Comparison of ENCODE assay signal across 2 cellular contexts in the genomic region with DNA sequence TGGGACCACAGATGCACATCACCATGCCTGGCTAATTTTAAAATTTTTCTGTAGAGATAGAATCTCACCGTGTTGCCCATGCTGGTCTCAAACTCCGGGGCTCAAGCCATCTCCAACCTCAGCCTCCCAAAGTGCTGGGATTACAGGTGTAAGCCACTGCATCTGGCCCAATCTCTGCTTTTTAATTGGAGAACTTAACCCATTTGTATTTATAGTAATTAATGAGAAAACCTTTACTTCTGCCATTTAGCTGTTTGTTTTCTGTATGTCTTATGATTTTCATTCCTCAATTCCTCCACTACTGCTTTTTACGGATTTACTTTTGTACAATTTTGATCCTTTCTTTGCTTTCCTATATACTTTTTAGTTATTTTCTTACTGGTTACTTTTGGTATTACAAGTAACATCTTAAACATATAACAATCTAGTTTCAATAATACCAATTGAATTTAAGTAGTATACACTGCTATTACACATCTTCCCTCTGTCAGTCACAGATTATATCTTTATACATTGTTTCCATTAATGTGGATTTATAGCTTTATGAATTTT.
TF ChIP-seq lines count a peak whose summit lies in the region.

No MANE protein-coding gene starts in this region.

TF ChIP-seq in HEK293T, 16 proteins besides CTCF, POLR2A, EP300 and RAD21:
- TF ChIP-seq, protein P1, sequence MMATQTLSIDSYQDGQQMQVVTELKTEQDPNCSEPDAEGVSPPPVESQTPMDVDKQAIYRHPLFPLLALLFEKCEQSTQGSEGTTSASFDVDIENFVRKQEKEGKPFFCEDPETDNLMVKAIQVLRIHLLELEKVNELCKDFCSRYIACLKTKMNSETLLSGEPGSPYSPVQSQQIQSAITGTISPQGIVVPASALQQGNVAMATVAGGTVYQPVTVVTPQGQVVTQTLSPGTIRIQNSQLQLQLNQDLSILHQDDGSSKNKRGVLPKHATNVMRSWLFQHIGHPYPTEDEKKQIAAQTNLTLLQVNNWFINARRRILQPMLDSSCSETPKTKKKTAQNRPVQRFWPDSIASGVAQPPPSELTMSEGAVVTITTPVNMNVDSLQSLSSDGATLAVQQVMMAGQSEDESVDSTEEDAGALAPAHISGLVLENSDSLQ (IDR thresholded peaks at IDR 0.05) = 0 out of 2 replicates have a peak, but pooled peaks have one; percentile 5
- no peak for TF ChIP-seq ELF4 (IDR thresholded peaks at IDR 0.05)
- no peak for TF ChIP-seq HDGF (IDR thresholded peaks at IDR 0.05; ENCODE audit: borderline replicate concordance)
- no peak for TF ChIP-seq SUZ12 (IDR thresholded peaks at IDR 0.05)
TF ChIP-seq in HEK293T: peak in this region for 1.

TF ChIP-seq in K562, 482 proteins besides CTCF, POLR2A, EP300 and RAD21:
- TF ChIP-seq, protein P2, sequence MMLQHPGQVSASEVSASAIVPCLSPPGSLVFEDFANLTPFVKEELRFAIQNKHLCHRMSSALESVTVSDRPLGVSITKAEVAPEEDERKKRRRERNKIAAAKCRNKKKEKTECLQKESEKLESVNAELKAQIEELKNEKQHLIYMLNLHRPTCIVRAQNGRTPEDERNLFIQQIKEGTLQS (IDR thresholded peaks at IDR 0.05) = no peak
- TF ChIP-seq, protein P2 (CRISPR knock-in tag; conservative IDR thresholded peaks at IDR 0.05) = no peak
- TF ChIP-seq, protein P3, sequence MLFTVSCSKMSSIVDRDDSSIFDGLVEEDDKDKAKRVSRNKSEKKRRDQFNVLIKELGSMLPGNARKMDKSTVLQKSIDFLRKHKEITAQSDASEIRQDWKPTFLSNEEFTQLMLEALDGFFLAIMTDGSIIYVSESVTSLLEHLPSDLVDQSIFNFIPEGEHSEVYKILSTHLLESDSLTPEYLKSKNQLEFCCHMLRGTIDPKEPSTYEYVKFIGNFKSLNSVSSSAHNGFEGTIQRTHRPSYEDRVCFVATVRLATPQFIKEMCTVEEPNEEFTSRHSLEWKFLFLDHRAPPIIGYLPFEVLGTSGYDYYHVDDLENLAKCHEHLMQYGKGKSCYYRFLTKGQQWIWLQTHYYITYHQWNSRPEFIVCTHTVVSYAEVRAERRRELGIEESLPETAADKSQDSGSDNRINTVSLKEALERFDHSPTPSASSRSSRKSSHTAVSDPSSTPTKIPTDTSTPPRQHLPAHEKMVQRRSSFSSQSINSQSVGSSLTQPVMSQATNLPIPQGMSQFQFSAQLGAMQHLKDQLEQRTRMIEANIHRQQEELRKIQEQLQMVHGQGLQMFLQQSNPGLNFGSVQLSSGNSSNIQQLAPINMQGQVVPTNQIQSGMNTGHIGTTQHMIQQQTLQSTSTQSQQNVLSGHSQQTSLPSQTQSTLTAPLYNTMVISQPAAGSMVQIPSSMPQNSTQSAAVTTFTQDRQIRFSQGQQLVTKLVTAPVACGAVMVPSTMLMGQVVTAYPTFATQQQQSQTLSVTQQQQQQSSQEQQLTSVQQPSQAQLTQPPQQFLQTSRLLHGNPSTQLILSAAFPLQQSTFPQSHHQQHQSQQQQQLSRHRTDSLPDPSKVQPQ (CRISPR knock-in tag; IDR thresholded peaks at IDR 0.05; ENCODE audit: borderline replicate concordance) = no peak
- no peak for TF ChIP-seq PHB (CRISPR knock-in tag; IDR thresholded peaks at IDR 0.05)
- TF ChIP-seq, protein P4, sequence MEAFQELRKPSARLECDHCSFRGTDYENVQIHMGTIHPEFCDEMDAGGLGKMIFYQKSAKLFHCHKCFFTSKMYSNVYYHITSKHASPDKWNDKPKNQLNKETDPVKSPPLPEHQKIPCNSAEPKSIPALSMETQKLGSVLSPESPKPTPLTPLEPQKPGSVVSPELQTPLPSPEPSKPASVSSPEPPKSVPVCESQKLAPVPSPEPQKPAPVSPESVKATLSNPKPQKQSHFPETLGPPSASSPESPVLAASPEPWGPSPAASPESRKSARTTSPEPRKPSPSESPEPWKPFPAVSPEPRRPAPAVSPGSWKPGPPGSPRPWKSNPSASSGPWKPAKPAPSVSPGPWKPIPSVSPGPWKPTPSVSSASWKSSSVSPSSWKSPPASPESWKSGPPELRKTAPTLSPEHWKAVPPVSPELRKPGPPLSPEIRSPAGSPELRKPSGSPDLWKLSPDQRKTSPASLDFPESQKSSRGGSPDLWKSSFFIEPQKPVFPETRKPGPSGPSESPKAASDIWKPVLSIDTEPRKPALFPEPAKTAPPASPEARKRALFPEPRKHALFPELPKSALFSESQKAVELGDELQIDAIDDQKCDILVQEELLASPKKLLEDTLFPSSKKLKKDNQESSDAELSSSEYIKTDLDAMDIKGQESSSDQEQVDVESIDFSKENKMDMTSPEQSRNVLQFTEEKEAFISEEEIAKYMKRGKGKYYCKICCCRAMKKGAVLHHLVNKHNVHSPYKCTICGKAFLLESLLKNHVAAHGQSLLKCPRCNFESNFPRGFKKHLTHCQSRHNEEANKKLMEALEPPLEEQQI (IDR thresholded peaks at IDR 0.05) = 0 out of 2 replicates have a peak, but pooled peaks have one; percentile 35
- peak; percentile 93 for TF ChIP-seq ZNF507 (tag; conservative IDR thresholded peaks at IDR 0.05)
- TF ChIP-seq, protein P1 (IDR thresholded peaks at IDR 0.05) = peak; percentile 32; the same call in 1 of the 2 replicates
- TF ChIP-seq ZNF121 (CRISPR knock-in tag; conservative IDR thresholded peaks at IDR 0.05) = no peak
